In the genomic region with DNA sequence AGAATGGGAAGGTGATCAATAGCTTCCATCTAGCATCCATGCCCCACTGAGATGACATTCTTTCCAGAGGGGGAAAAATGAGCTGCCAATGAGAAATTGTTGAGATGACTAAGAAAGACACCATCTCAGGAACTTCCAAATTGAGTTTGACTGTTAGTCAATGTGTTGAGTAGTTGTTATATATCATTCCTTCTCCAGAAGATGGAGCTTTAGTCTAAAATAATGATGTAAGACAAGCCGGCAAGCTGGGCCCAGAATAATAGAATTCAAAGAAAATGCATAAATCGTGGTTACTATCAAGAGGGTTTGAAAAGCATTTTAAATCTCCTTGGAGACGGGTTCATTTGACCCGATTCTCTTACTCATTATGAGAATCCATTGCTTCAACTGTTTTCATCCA, we compare ENCODE assay signal across 8 cellular contexts.
DNase-seq lines count a peak whose midpoint lies in the region; ATAC-seq, FAIRE-seq and TF ChIP-seq lines count a peak whose summit lies in the region.

No MANE protein-coding gene starts in this region.

- no peak overlapping the region for H2AFZ ChIP-seq in GM23338

- peaks cover 2% of the 10 kb centered on the region for H3K27me3 Mint-ChIP-seq in GM23338 (ENCODE audit: insufficient read depth, low read depth, poor library complexity)

- H3K4me2 ChIP-seq in GM23338: no peak overlapping the region

- no peaks in the 10 kb centered on the region for H3K9me2 ChIP-seq in GM23338 (ENCODE audit: insufficient read depth)

- H3K4me3 ChIP-seq in GM23338: no peak overlapping the region

- no peak overlapping the region for H3K27ac ChIP-seq in GM23338 (ENCODE audit: low read depth)

- DNase-seq in SW480 (ENCODE audit: low spot score) (peak; percentile 29), foreskin melanocyte (peak; percentile 20), GM23338 (ENCODE audit: low spot score) (no peak), NCI-H1092 (lab: John Stamatoyannopoulos, UW) (no peak)

- ATAC-seq in GM18498 (IDR thresholded peaks at IDR 0.05; ENCODE audit: unreplicated experiment) (no peak), HG03354 (IDR thresholded peaks at IDR 0.05; ENCODE audit: poor library complexity, severe bottlenecking, unreplicated experiment) (no peak), GM23338 (no peak)

- H3K9me3 Mint-ChIP-seq in GM23338: no peaks in the 10 kb centered on the region

- no peaks in the 10 kb centered on the region for H3K36me3 ChIP-seq in GM23338 (ENCODE audit: insufficient read depth)

- H3K27ac Mint-ChIP-seq in GM23338: no peak overlapping the region

- H3F3A ChIP-seq in GM23338 (replicated peaks; ENCODE audit: low read depth): no peaks in the 10 kb centered on the region

- no peak overlapping the region for H3K4me3 Mint-ChIP-seq in GM23338

- no peaks in the 10 kb centered on the region; the same call in 2 of the 3 replicates for H3K4me1 Mint-ChIP-seq in GM23338

- H3K27me3 ChIP-seq in GM23338 (ENCODE audit: insufficient read depth): no peaks in the 10 kb centered on the region

- no peaks in the 10 kb centered on the region for H3K4me1 ChIP-seq in GM23338 (ENCODE audit: insufficient read depth)

- H4K20me1 ChIP-seq in GM23338 (replicated peaks; ENCODE audit: insufficient read depth): 0 out of 2 replicates have a peak, but pooled peaks cover 3% of the 10 kb centered on the region

- peak; percentile 95 for FAIRE-seq in A204.1 (lab: Jason Lieb, UNC)

- H3K79me2 ChIP-seq in GM23338 (replicated peaks; ENCODE audit: insufficient read depth): no peaks in the 10 kb centered on the region

- TF ChIP-seq CTCF in GM12872 (IDR thresholded peaks at IDR 0.05; ENCODE audit: insufficient read depth, low read depth, low read length) (peak; percentile 29; the same call in 1 of the 3 replicates), GM23338 (conservative IDR thresholded peaks at IDR 0.05; ENCODE audit: low read depth in 2 of 2) (no peak)

- no peaks in the 10 kb centered on the region for H3K36me3 Mint-ChIP-seq in GM23338 (ENCODE audit: low read depth)

TF ChIP-seq in GM23338, 12 proteins besides CTCF, POLR2A, EP300 and RAD21:
- no peak for TF ChIP-seq ZNF331 (CRISPR knock-in tag; IDR thresholded peaks at IDR 0.05; ENCODE audit: low read depth)
- TF ChIP-seq STAT1 (IDR thresholded peaks at IDR 0.05; ENCODE audit: unreplicated experiment): no peak
- TF ChIP-seq EZH2 (IDR thresholded peaks at IDR 0.05; ENCODE audit: low read depth, unreplicated experiment): no peak
- TF ChIP-seq JUNB (IDR thresholded peaks at IDR 0.05; ENCODE audit: unreplicated experiment): no peak
- TF ChIP-seq CREB1 (CRISPR knock-in tag; IDR thresholded peaks at IDR 0.05; ENCODE audit: low read depth): no peak
- TF ChIP-seq, protein P1, sequence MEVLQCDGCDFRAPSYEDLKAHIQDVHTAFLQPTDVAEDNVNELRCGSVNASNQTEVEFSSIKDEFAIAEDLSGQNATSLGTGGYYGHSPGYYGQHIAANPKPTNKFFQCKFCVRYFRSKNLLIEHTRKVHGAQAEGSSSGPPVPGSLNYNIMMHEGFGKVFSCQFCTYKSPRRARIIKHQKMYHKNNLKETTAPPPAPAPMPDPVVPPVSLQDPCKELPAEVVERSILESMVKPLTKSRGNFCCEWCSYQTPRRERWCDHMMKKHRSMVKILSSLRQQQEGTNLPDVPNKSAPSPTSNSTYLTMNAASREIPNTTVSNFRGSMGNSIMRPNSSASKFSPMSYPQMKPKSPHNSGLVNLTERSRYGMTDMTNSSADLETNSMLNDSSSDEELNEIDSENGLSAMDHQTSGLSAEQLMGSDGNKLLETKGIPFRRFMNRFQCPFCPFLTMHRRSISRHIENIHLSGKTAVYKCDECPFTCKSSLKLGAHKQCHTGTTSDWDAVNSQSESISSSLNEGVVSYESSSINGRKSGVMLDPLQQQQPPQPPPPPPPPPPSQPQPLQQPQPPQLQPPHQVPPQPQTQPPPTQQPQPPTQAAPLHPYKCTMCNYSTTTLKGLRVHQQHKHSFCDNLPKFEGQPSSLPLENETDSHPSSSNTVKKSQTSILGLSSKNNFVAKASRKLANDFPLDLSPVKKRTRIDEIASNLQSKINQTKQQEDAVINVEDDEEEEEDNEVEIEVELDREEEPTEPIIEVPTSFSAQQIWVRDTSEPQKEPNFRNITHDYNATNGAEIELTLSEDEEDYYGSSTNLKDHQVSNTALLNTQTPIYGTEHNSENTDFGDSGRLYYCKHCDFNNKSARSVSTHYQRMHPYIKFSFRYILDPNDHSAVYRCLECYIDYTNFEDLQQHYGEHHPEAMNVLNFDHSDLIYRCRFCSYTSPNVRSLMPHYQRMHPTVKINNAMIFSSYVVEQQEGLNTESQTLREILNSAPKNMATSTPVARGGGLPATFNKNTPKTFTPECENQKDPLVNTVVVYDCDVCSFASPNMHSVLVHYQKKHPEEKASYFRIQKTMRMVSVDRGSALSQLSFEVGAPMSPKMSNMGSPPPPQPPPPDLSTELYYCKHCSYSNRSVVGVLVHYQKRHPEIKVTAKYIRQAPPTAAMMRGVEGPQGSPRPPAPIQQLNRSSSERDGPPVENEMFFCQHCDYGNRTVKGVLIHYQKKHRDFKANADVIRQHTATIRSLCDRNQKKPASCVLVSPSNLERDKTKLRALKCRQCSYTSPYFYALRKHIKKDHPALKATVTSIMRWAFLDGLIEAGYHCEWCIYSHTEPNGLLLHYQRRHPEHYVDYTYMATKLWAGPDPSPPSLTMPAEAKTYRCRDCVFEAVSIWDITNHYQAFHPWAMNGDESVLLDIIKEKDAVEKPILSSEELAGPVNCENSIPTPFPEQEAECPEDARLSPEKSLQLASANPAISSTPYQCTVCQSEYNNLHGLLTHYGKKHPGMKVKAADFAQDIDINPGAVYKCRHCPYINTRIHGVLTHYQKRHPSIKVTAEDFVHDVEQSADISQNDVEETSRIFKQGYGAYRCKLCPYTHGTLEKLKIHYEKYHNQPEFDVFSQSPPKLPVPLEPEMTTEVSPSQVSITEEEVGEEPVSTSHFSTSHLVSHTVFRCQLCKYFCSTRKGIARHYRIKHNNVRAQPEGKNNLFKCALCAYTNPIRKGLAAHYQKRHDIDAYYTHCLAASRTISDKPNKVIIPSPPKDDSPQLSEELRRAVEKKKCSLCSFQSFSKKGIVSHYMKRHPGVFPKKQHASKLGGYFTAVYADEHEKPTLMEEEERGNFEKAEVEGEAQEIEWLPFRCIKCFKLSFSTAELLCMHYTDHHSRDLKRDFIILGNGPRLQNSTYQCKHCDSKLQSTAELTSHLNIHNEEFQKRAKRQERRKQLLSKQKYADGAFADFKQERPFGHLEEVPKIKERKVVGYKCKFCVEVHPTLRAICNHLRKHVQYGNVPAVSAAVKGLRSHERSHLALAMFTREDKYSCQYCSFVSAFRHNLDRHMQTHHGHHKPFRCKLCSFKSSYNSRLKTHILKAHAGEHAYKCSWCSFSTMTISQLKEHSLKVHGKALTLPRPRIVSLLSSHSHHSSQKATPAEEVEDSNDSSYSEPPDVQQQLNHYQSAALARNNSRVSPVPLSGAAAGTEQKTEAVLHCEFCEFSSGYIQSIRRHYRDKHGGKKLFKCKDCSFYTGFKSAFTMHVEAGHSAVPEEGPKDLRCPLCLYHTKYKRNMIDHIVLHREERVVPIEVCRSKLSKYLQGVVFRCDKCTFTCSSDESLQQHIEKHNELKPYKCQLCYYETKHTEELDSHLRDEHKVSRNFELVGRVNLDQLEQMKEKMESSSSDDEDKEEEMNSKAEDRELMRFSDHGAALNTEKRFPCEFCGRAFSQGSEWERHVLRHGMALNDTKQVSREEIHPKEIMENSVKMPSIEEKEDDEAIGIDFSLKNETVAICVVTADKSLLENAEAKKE (CRISPR knock-in tag; IDR thresholded peaks at IDR 0.05): no peak
- TF ChIP-seq REST (IDR thresholded peaks at IDR 0.05; ENCODE audit: unreplicated experiment): no peak
- TF ChIP-seq EZH2phosphoT487 (IDR thresholded peaks at IDR 0.05; ENCODE audit: unreplicated experiment): no peak
- TF ChIP-seq NANOG (IDR thresholded peaks at IDR 0.05; ENCODE audit: borderline replicate concordance): no peak
- no peak for TF ChIP-seq ETS1 (IDR thresholded peaks at IDR 0.05)
- TF ChIP-seq POLR2AphosphoS5 (IDR thresholded peaks at IDR 0.05; ENCODE audit: low read depth): no peak
- TF ChIP-seq ZNF114 (CRISPR knock-in tag; IDR thresholded peaks at IDR 0.05): no peak

Comparison
In these comparisons a context has a peak if more than half of its experiments do, and no peak if none do; other contexts are left out.
1. DNase-seq: peak in SW480 (single experiment) and foreskin melanocyte (single experiment); none in GM23338 (single experiment) and NCI-H1092 (single experiment).